In the genomic region with DNA sequence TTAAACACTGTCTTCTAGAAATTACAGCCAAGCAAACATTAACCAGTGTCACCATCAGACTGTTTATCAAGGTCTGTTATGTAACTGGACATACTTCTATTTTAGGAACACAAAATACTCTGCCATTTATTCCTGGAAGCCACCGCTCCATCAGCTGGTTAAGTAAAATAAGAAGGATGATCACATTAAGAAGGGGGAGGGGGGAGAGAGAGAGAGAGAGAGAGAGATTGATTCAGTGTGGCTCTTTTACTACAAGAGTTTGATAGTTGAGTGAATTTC, we compare ENCODE assay signal across 10 cellular contexts. TPM values are rescaled to one million over a fixed set of nuclear protein-coding genes. Genes with fewer than 3 reads are reported as not detected.
DNase-seq lines count a peak whose midpoint lies in the region; ATAC-seq, FAIRE-seq and TF ChIP-seq lines count a peak whose summit lies in the region.
"Had no signal": no experiment of that assay in that cellular context is flagged by ENCODE, and none has a peak within 500 bp of the region (broad histone marks: within the 10 kb centered on the region; RNA-seq: fewer than 3 reads in every experiment).

No MANE protein-coding gene starts in this region.

- H3K36me3 Mint-ChIP-seq in IgD-negative memory B cell: peaks cover 2% of the 10 kb centered on the region

- peak overlapping the region; percentile 48 to 79 (median 61) for H3K9ac ChIP-seq in skeletal muscle tissue (ENCODE audit: low read depth in 1 of 3, low read length in 3 of 3)

- no peak for TF ChIP-seq CTCF in VCaP (conservative IDR thresholded peaks at IDR 0.05)

- peaks cover 0 to under 1% (median 0%) of the 10 kb centered on the region in 3 donors for H3K36me3 ChIP-seq in skeletal muscle tissue (ENCODE audit: control insufficient read depth in 3 of 3, insufficient read depth in 3 of 3, low read length in 3 of 3)

- peak overlapping the region; percentile 23 to 88 (median 84) for H3K27ac Mint-ChIP-seq in IgD-negative memory B cell

- peaks cover 25 to 43% (median 41%) of the 10 kb centered on the region in 3 donors for H3K4me1 Mint-ChIP-seq in IgD-negative memory B cell

- no peaks in the 10 kb centered on the region for H3K27me3 ChIP-seq in skeletal muscle tissue (ENCODE audit: control insufficient read depth in 3 of 3, insufficient read depth in 3 of 3, low read length in 3 of 3)

- peaks cover 44 to 55% (median 48%) of the 10 kb centered on the region in 3 donors for H3K4me1 ChIP-seq in skeletal muscle tissue (ENCODE audit: control insufficient read depth in 3 of 3, insufficient read depth in 3 of 3, low read length in 3 of 3)

- H3K27ac ChIP-seq in VCaP: peak overlapping the region; percentile 78
- peak overlapping the region; percentile 95 for H3K27ac ChIP-seq in skeletal muscle tissue (ENCODE audit: low read depth, low read length)

- no peaks in the 10 kb centered on the region for H3K9me3 Mint-ChIP-seq in IgD-negative memory B cell

- H3K4me3 Mint-ChIP-seq in IgD-negative memory B cell: no peak overlapping the region

- DNase-seq in mesenteric fat pad (ENCODE audit: low spot score) (no peak), T-helper 9 cell (no peak), cerebellar cortex (ENCODE audit: low spot score) (no peak)
- DNase-seq: effector memory CD4-positive, alpha-beta T cell; NK-92 treated with Interleukin-12 subunit alpha and Interleukin-12 subunit beta, amount 100 ng/mL, for 24 hours had no signal

- no peak for ATAC-seq in HG02973 (IDR thresholded peaks at IDR 0.05; ENCODE audit: unreplicated experiment)

- FAIRE-seq in islet of Langerhans (lab: Jason Lieb, UNC): peak; percentile 97

- H3K4me3 ChIP-seq in skeletal muscle tissue (ENCODE audit: low read length in 3 of 3): peak overlapping the region in 1 of 3 donors; percentile 52

- H3K9me3 ChIP-seq in skeletal muscle tissue (ENCODE audit: control insufficient read depth in 3 of 3, low read length in 3 of 3): no peaks in the 10 kb centered on the region

- no peaks in the 10 kb centered on the region for H3K27me3 Mint-ChIP-seq in IgD-negative memory B cell

RNA-seq across cellular contexts. Expression of gene MBP, which starts 47.9 kb away (rescaled TPM):
- 89.4 TPM for polyA plus RNA-seq in IgD-negative memory B cell
- total RNA-seq in skeletal muscle tissue: 22.4 TPM
- total RNA-seq in mesenteric fat pad: 45.2 TPM
